In genomic region chr22:21014202-21015050, GRCh38 we compare ENCODE assay signal across 8 cellular contexts. TPM values are rescaled to one million over a fixed set of nuclear protein-coding genes. Genes with fewer than 3 reads are reported as not detected.
DNase-seq lines count a peak whose midpoint lies in the region; ATAC-seq and TF ChIP-seq lines count a peak whose summit lies in the region.

No MANE protein-coding gene starts in this region.

- TF ChIP-seq CTCF in foreskin fibroblast (IDR thresholded peaks at IDR 0.05; ENCODE audit: low read depth, low read length): no peak
- TF ChIP-seq CTCF in neural crest cell (conservative IDR thresholded peaks at IDR 0.05): no peak

- H3K27ac Mint-ChIP-seq in neural crest cell (ENCODE audit: unreplicated experiment): peak overlapping the region; percentile 93
- H3K27ac Mint-ChIP-seq in stimulated activated naive CD8-positive, alpha-beta T cell treated with anti-CD3 and anti-CD28 coated beads, Interleukin-15, amount 100 ng/mL, for 72 hours: peak overlapping the region; percentile 82 to 89

- H3K4me1 Mint-ChIP-seq in neural crest cell: peaks cover 45% of the 10 kb centered on the region
- H3K4me1 Mint-ChIP-seq in stimulated activated naive CD8-positive, alpha-beta T cell treated with anti-CD3 and anti-CD28 coated beads, Interleukin-15, amount 100 ng/mL, for 72 hours: peaks cover 18% of the 10 kb centered on the region

- no peaks in the 10 kb centered on the region for H3K27me3 Mint-ChIP-seq in neural crest cell (ENCODE audit: low read depth)
- H3K27me3 Mint-ChIP-seq in stimulated activated naive CD8-positive, alpha-beta T cell treated with anti-CD3 and anti-CD28 coated beads, Interleukin-15, amount 100 ng/mL, for 72 hours: no peaks in the 10 kb centered on the region

- peak; percentile 80 for ATAC-seq in GM21723 (IDR thresholded peaks at IDR 0.05; ENCODE audit: unreplicated experiment)
- ATAC-seq in stimulated activated naive CD8-positive, alpha-beta T cell treated with anti-CD3 and anti-CD28 coated beads, Interleukin-15, amount 100 ng/mL, for 72 hours: peak; percentile 95

- H3K4me3 ChIP-seq in foreskin fibroblast (ENCODE audit: low read depth in 1 of 2, low read length in 2 of 2): peak overlapping the region; percentile 59 to 60

- TF ChIP-seq POLR2A in Raji (IDR thresholded peaks at IDR 0.05; ENCODE audit: insufficient read depth, low read depth, low read length): peak; percentile 25; the same call in 1 of the 2 replicates

- DNase-seq in DMS 273 treated with DMSO at 0.1 percent for 48 hours (lab: John Stamatoyannopoulos, UW): peak; percentile 86
- peak; percentile 66 for DNase-seq in LoVo (ENCODE audit: low spot score)
- DNase-seq in activated gamma-delta T cell treated with Interleukin-2 at 50 U/mL for 16 hours: peak; percentile 87
- DNase-seq in foreskin fibroblast: peak; percentile 90 to 97
- peak; percentile 94 for DNase-seq in neural crest cell (ENCODE audit: low read depth, low spot score)
- peak; percentile 86 to 90 for DNase-seq in stimulated activated naive CD8-positive, alpha-beta T cell treated with anti-CD3 and anti-CD28 coated beads, Interleukin-15, amount 100 ng/mL, for 72 hours

- H3K9me3 Mint-ChIP-seq in neural crest cell: no peaks in the 10 kb centered on the region
- H3K9me3 Mint-ChIP-seq in stimulated activated naive CD8-positive, alpha-beta T cell treated with anti-CD3 and anti-CD28 coated beads, Interleukin-15, amount 100 ng/mL, for 72 hours: no peaks in the 10 kb centered on the region

- peak overlapping the region; percentile 90 for H3K4me3 Mint-ChIP-seq in neural crest cell
- peak overlapping the region; percentile 92 to 98 for H3K4me3 Mint-ChIP-seq in stimulated activated naive CD8-positive, alpha-beta T cell treated with anti-CD3 and anti-CD28 coated beads, Interleukin-15, amount 100 ng/mL, for 72 hours

- H3K36me3 Mint-ChIP-seq in neural crest cell (ENCODE audit: low read depth): no peaks in the 10 kb centered on the region

RNA-seq across cellular contexts. Expression of gene P2RX6, which starts 0.5 kb away (rescaled TPM):
- total RNA-seq in neural crest cell: 3.4 and 4.5 TPM in 2 replicates

RNA-seq across cellular contexts. Expression of gene THAP7, which starts 12.5 kb away (rescaled TPM):
- total RNA-seq in neural crest cell: 35.4 and 37.0 TPM in 2 replicates

RNA-seq across cellular contexts. Expression of gene SLC7A4, which starts 17.9 kb away (rescaled TPM):
- 0.26 and 0.43 TPM in 2 replicates for total RNA-seq in neural crest cell

RNA-seq across cellular contexts. Expression of gene LRRC74B, which starts 31.3 kb away (rescaled TPM):
- not detected in 2 replicates for total RNA-seq in neural crest cell

RNA-seq across cellular contexts. Expression of gene LZTR1, which starts 32.3 kb away (rescaled TPM):
- total RNA-seq in neural crest cell: 88.7 and 94.5 TPM in 2 replicates

Comparison
In these comparisons a context has a peak if more than half of its experiments do, and no peak if none do; other contexts are left out.
1. Peak in every context shown above with its lines: DNase-seq, ATAC-seq and H3K4me3 ChIP-seq.